Comparison of ENCODE assay signal across 24 cellular contexts in genomic region chr13:95164830-95165229, GRCh38.
DNase-seq lines count a peak whose midpoint lies in the region; ATAC-seq, FAIRE-seq and TF ChIP-seq lines count a peak whose summit lies in the region.
"Had no signal": no experiment of that assay in that cellular context is flagged by ENCODE, and none has a peak within 500 bp of the region (broad histone marks: within the 10 kb centered on the region; RNA-seq: fewer than 3 reads in every experiment).

No MANE protein-coding gene starts in this region.

- H3K4me1 ChIP-seq in K562 (replicated peaks in 1 of 2; ENCODE audit: control insufficient read depth in 2 of 2, insufficient read depth in 2 of 2, low read length in 2 of 2) = no peaks in the 10 kb centered on the region
- H3K4me1 ChIP-seq in mucosa of descending colon (ENCODE audit: low read depth) = peaks cover 6% of the 10 kb centered on the region
- H3K4me1 ChIP-seq in transverse colon = peaks cover 0 to 7% (median 0%) of the 10 kb centered on the region in 4 donors
- H3K4me1 ChIP-seq in esophagus muscularis mucosa = no peaks in the 10 kb centered on the region
- H3K4me1 ChIP-seq: BE2C, BLaER1 had no signal

- POLR2A ChIA-PET in K562 (lab: Yijun Ruan, JAX) = interaction anchor here (0.8 kb wide), 1 partner anchor 11 kb away, joined by 3 read pairs; no protein-coding TSS in a partner anchor

- no TSS peak for BruUV-seq in K562 (replicated peaks; lab: Mats Ljungman, UMichigan)

- intact Hi-C loops in K562 (cut with micrococcal nuclease) (no loop called here), mucosa of descending colon (cut with DNase I, micrococcal nuclease) (no loop called here), transverse colon (cut with DNase I; ENCODE audit: low total_unique reads) (no loop called here), esophagus muscularis mucosa (cut with DNase I) (no loop called here)

- 31% methylated on average over 4 of the region's 4 CpGs for WGBS in K562 (ENCODE audit: insufficient coverage, low coverage, missing lambda C conversion rate)
- 33 to 70% methylated on average over 1 to 4 of the region's 4 CpGs for WGBS in transverse colon (ENCODE audit: low coverage in 1 of 2), 2 donors
- 98% methylated on average over 4 of the region's 4 CpGs for WGBS in esophagus muscularis mucosa

- H4K20me1 ChIP-seq in K562 (replicated peaks; ENCODE audit: control insufficient read depth, insufficient read depth, low read length) = no peaks in the 10 kb centered on the region
- H4K20me1 ChIP-seq: BLaER1 had no signal

- no peak overlapping the region for H3K27ac ChIP-seq in K562 (ENCODE audit: extremely low read depth, low read depth, low read length)
- H3K27ac ChIP-seq in transverse colon = no peak overlapping the region
- no peak overlapping the region for H3K27ac ChIP-seq in esophagus muscularis mucosa (replicated peaks in 1 of 4)
- H3K27ac ChIP-seq: BLaER1 had no signal

- ATAC-seq in K562 (no peak), mucosa of descending colon (peak; percentile 88)
- ATAC-seq in stimulated activated naive CD8-positive, alpha-beta T cell treated with anti-CD3 and anti-CD28 coated beads, Interleukin-15, Interleukin-2, amounts not matched to agents 100 U/mL and 50 U/mL, for 24 hours = no peak

- no peak overlapping the region for H2AFZ ChIP-seq in K562 (ENCODE audit: low read depth, low read length)

- DNase-seq in K562 (ENCODE audit: extremely low read depth in 1 of 4, low spot score in 3 of 4) (peak in 1 of 4 experiments; percentile 20), erythroblast (lab: John Stamatoyannopoulos, UW) (peak; percentile 49 to 66), mucosa of descending colon (peak in 2 of 3 donors; percentile 64 to 83), transverse colon (peak; percentile 72), DMS153 treated with DMSO at 0.1 percent for 48 hours (lab: John Stamatoyannopoulos, UW; ENCODE audit: unreplicated experiment) (no peak), esophagus muscularis mucosa (ENCODE audit: extremely low spot score) (no peak)
- no peak for DNase-seq in activated CD8-positive, alpha-beta memory T cell treated with anti-CD3 and anti-CD28 coated beads for 24 hours
- DNase-seq in stimulated activated naive CD8-positive, alpha-beta T cell treated with anti-CD3 and anti-CD28 coated beads, Interleukin-15, Interleukin-2, amounts not matched to agents 100 U/mL and 50 U/mL, for 24 hours = no peak
- DNase-seq: 8988T; ACHN; BE2C; C1 segment of cervical spinal cord; CD4-positive, alpha-beta memory T cell; CD4-positive, CD25-positive, alpha-beta regulatory T cell; CD8-positive, alpha-beta memory T cell; DMS 273 treated with DMSO at 0.1 percent for 48 hours; DMS153; DMS79 treated with DMSO at 0.1 percent for 48 hours; GF-D8 had no signal

- in situ Hi-C loops in K562 (cut with MboI) (no loop called here), transverse colon (cut with MboI; ENCODE audit: low pct_ligation_motif_present in 1 of 4, low pct_unique_long_range_greater_than_20kb in 1 of 4, low sequenced_read_pairs in 3 of 4) (loop anchor here in 1 of 4 donors (25.0 kb wide), 1 partner anchor 478 kb away; no protein-coding TSS in a partner anchor)

- no peaks in the 10 kb centered on the region for H3K79me2 ChIP-seq in K562 (ENCODE audit: control insufficient read depth, insufficient read depth, low read length)

- H3K9ac ChIP-seq in K562 (ENCODE audit: insufficient read depth in 1 of 2, low read depth in 2 of 2, low read length in 2 of 2) = no peak overlapping the region
- H3K9ac ChIP-seq: BLaER1 had no signal

- no peak overlapping the region for H3K4me3 ChIP-seq in K562
- no peak overlapping the region for H3K4me3 ChIP-seq in mucosa of descending colon
- H3K4me3 ChIP-seq in transverse colon = no peak overlapping the region
- H3K4me3 ChIP-seq in esophagus muscularis mucosa = no peak overlapping the region
- H3K4me3 ChIP-seq: BLaER1 had no signal

- TF ChIP-seq EP300 in K562 (IDR thresholded peaks at IDR 0.05; ENCODE audit: low read length) (no peak), transverse colon (IDR thresholded peaks at IDR 0.05; ENCODE audit: low read depth) (no peak), esophagus muscularis mucosa (IDR thresholded peaks at IDR 0.05) (no peak)

- TF ChIP-seq POLR2A in K562 (conservative IDR thresholded peaks at IDR 0.05) = no peak
- TF ChIP-seq POLR2A in erythroblast (IDR thresholded peaks at IDR 0.05; ENCODE audit: low read length) = no peak
- TF ChIP-seq POLR2A in transverse colon (IDR thresholded peaks at IDR 0.05) = no peak
- no peak for TF ChIP-seq POLR2A in esophagus muscularis mucosa (IDR thresholded peaks at IDR 0.05; ENCODE audit: low read depth)

- no peaks in the 10 kb centered on the region for H3K27me3 ChIP-seq in K562 (ENCODE audit: control insufficient read depth in 2 of 2, insufficient read depth in 2 of 2, low read length in 2 of 2)
- H3K27me3 ChIP-seq in transverse colon = no peaks in the 10 kb centered on the region
- no peaks in the 10 kb centered on the region for H3K27me3 ChIP-seq in esophagus muscularis mucosa
- H3K27me3 ChIP-seq: BE2C, BLaER1 had no signal

- TF ChIP-seq RAD21 in K562 (CRISPR knock-in tag; conservative IDR thresholded peaks at IDR 0.05 in 1 of 2, IDR thresholded peaks at IDR 0.05 in 1 of 2) = no peak

- no peaks in the 10 kb centered on the region for H3K9me3 ChIP-seq in K562 (replicated peaks; ENCODE audit: control insufficient read depth, insufficient read depth, low read depth, low read length)
- no peaks in the 10 kb centered on the region for H3K9me3 ChIP-seq in mucosa of descending colon
- no peaks in the 10 kb centered on the region for H3K9me3 ChIP-seq in transverse colon
- H3K9me3 ChIP-seq in esophagus muscularis mucosa = no peaks in the 10 kb centered on the region
- H3K9me3 ChIP-seq: BE2C, BLaER1 had no signal

- no peak overlapping the region for H3K4me2 ChIP-seq in K562 (ENCODE audit: insufficient read depth, low read length)
- H3K4me2 ChIP-seq: BLaER1 had no signal

- FAIRE-seq in K562 (lab: Jason Lieb, UNC) = no peak
- FAIRE-seq: A204.1, G401.6, GM12891, GM19239 had no signal

- TF ChIP-seq CTCF in K562 (IDR thresholded peaks at IDR 0.05 in 2 of 3, conservative IDR thresholded peaks at IDR 0.05 in 1 of 3; ENCODE audit: insufficient read depth in 2 of 3, low read depth in 1 of 3, low read length in 3 of 3) (no peak), mucosa of descending colon (IDR thresholded peaks at IDR 0.05) (no peak), transverse colon (IDR thresholded peaks at IDR 0.05) (no peak), esophagus muscularis mucosa (IDR thresholded peaks at IDR 0.05) (no peak)

- H3K9me1 ChIP-seq in K562 (ENCODE audit: control insufficient read depth, insufficient read depth, low read length) = no peaks in the 10 kb centered on the region

- H3K36me3 ChIP-seq in K562 (ENCODE audit: control insufficient read depth, insufficient read depth, low read length) (peaks cover 61% of the 10 kb centered on the region), mucosa of descending colon (ENCODE audit: low read depth) (no peaks in the 10 kb centered on the region), transverse colon (peaks cover 0 to 3% (median 0%) of the 10 kb centered on the region in 4 donors), esophagus muscularis mucosa (peaks cover 0 to 20% (median 9%) of the 10 kb centered on the region in 4 donors)
- H3K36me3 ChIP-seq: BE2C had no signal

- CTCF ChIA-PET in K562 (lab: Yijun Ruan, JAX; ENCODE audit: low intra/inter-chr PET ratio) = no interaction called here

TF ChIP-seq in K562, 482 proteins besides CTCF, POLR2A, EP300 and RAD21 (continues in another document):
- TF ChIP-seq ETS2 (tag; IDR thresholded peaks at IDR 0.05; ENCODE audit: borderline replicate concordance, poor library complexity, severe bottlenecking) = no peak
- TF ChIP-seq RCOR1 (IDR thresholded peaks at IDR 0.05; ENCODE audit: borderline replicate concordance in 1 of 2, low read depth in 2 of 2, low read length in 2 of 2) = 0 out of 4 replicates have a peak, but pooled peaks of 1 of the 2 experiments have one; percentile 20
- peak; percentile 30; the same call in 1 of the 2 replicates for TF ChIP-seq NCOR1 (IDR thresholded peaks at IDR 0.05)
- TF ChIP-seq RBM22 (IDR thresholded peaks at IDR 0.05; ENCODE audit: low read depth, low read length, poor library complexity, severe bottlenecking) = no peak
- TF ChIP-seq ZNF609 (CRISPR knock-in tag; IDR thresholded peaks at IDR 0.05; ENCODE audit: borderline replicate concordance) = no peak
- no peak for TF ChIP-seq HDGF (IDR thresholded peaks at IDR 0.05)
- TF ChIP-seq CBFA2T2 (conservative IDR thresholded peaks at IDR 0.05) = peak; percentile 31; the same call in 1 of the 2 replicates

Comparison
In these comparisons a context has a peak if more than half of its experiments do, and no peak if none do; other contexts are left out.
1. DNase-seq: peak in erythroblast (2 of 2), mucosa of descending colon (2 of 3) and transverse colon (single experiment); none in activated CD8-positive, alpha-beta memory T cell treated with anti-CD3 and anti-CD28 coated beads for 24 hours (single experiment), DMS153 treated with DMSO at 0.1 percent for 48 hours (single experiment), stimulated activated naive CD8-positive, alpha-beta T cell treated with anti-CD3 and anti-CD28 coated beads, Interleukin-15, Interleukin-2, amounts not matched to agents 100 U/mL and 50 U/mL, for 24 hours (single experiment) and esophagus muscularis mucosa (single experiment).